ENCODE assay signal across 8 cellular contexts in the genomic region with DNA sequence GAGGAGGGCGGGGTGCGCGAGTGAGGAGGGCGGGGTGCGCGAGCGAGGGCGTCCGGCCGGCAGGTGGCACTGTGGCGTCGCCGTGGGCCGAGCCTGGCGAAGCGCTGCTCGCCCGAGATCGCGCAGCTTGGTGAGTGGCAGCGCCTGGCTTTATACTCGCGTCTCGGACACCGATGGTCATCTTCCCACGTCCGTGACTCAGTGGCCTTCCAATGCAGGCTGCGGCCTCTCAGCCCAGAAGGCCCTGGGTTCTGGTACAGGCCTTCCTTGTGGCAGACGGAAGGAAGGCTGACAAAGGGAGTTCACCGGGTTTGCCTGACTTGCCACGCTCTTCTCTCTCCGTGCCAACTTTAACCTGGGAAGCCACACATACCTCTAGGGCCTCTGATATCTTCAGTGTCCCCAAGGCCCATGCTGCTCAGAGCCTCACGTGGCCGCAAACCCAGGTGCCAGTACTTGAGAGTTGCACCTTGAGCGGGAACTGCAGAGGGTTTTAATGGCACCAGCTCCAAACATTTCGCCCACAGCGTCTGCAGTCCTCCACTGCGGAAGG.
DNase-seq lines count a peak whose midpoint lies in the region; ATAC-seq, FAIRE-seq and TF ChIP-seq lines count a peak whose summit lies in the region.

No MANE protein-coding gene starts in this region.

- CTCF ChIA-PET in WTC11 (lab: Charles Lee) = interaction anchor here (0.7 to 4.2 kb wide), 15 partner anchors 43 to 945 kb away, joined by 3 to 42 read pairs (median 4); a partner anchor contains a TSS

- H3K4me1 Mint-ChIP-seq in IgD-negative memory B cell = peaks cover 4 to 12% (median 4%) of the 10 kb centered on the region in 3 donors
- H3K4me1 Mint-ChIP-seq in WTC11 = peaks cover 31% of the 10 kb centered on the region

- no peaks in the 10 kb centered on the region for H3K36me3 ChIP-seq in bronchial epithelial cell (ENCODE audit: control insufficient read depth, insufficient read depth, low read length)

- peak; percentile 65 for DNase-seq in EH (ENCODE audit: low read depth)
- peak; percentile 55 for DNase-seq in WTC11 (ENCODE audit: low spot score)
- DNase-seq in bronchial epithelial cell (ENCODE audit: low read depth) = peak; percentile 18
- DNase-seq in iris pigment epithelial cell (ENCODE audit: low read depth) = peak; percentile 70
- peak; percentile 76 to 80 for DNase-seq in stimulated activated CD4-positive, alpha-beta T cell treated with anti-CD3 and anti-CD28 coated beads, Interleukin-12 subunit alpha, Interleukin-12 subunit beta, amount 100 ng/mL, for 24 hours (ENCODE audit: low read depth in 2 of 2)
- no peak for DNase-seq in NK-92 (lab: John Stamatoyannopoulos, UW; ENCODE audit: unreplicated experiment)

- TF ChIP-seq CTCF in WTC11 (IDR thresholded peaks at IDR 0.05) (peak; percentile 49), bronchial epithelial cell (IDR thresholded peaks at IDR 0.05; ENCODE audit: insufficient read depth, low read length, severe bottlenecking) (peak; percentile 65)

- peak overlapping the region; percentile 39 for H3K4me3 ChIP-seq in bronchial epithelial cell (ENCODE audit: low read depth, low read length)

- ATAC-seq in GM21529 (IDR thresholded peaks at IDR 0.05; ENCODE audit: unreplicated experiment) (peak; percentile 99), WTC11 (peak; percentile 13)

- H3K9me3 Mint-ChIP-seq in IgD-negative memory B cell (no peaks in the 10 kb centered on the region), WTC11 (no peaks in the 10 kb centered on the region)

- H3K36me3 Mint-ChIP-seq in IgD-negative memory B cell (no peaks in the 10 kb centered on the region), WTC11 (no peaks in the 10 kb centered on the region)

- H3K27me3 Mint-ChIP-seq in IgD-negative memory B cell = peaks cover 5% of the 10 kb centered on the region
- peaks cover 39% of the 10 kb centered on the region for H3K27me3 Mint-ChIP-seq in WTC11 (ENCODE audit: low read depth)

- no peak for FAIRE-seq in bronchial epithelial cell (lab: Jason Lieb, UNC)

- POLR2A ChIA-PET in WTC11 (lab: Charles Lee) = interaction anchor here (1.0 kb wide), 1 partner anchor 55 kb away, joined by 3 read pairs; no protein-coding TSS in a partner anchor

- H3K27me3 ChIP-seq in bronchial epithelial cell (ENCODE audit: control insufficient read depth, insufficient read depth, low read length) = no peaks in the 10 kb centered on the region

- H3K4me3 Mint-ChIP-seq in IgD-negative memory B cell (peak overlapping the region; percentile 74 to 95 (median 88)), WTC11 (peak overlapping the region; percentile 81)

- H3K27ac Mint-ChIP-seq in IgD-negative memory B cell (peak overlapping the region; percentile 72 to 94 (median 74)), WTC11 (no peak overlapping the region)

TF ChIP-seq in WTC11, 78 proteins besides CTCF, POLR2A, EP300 and RAD21:
- TF ChIP-seq, protein P1, sequence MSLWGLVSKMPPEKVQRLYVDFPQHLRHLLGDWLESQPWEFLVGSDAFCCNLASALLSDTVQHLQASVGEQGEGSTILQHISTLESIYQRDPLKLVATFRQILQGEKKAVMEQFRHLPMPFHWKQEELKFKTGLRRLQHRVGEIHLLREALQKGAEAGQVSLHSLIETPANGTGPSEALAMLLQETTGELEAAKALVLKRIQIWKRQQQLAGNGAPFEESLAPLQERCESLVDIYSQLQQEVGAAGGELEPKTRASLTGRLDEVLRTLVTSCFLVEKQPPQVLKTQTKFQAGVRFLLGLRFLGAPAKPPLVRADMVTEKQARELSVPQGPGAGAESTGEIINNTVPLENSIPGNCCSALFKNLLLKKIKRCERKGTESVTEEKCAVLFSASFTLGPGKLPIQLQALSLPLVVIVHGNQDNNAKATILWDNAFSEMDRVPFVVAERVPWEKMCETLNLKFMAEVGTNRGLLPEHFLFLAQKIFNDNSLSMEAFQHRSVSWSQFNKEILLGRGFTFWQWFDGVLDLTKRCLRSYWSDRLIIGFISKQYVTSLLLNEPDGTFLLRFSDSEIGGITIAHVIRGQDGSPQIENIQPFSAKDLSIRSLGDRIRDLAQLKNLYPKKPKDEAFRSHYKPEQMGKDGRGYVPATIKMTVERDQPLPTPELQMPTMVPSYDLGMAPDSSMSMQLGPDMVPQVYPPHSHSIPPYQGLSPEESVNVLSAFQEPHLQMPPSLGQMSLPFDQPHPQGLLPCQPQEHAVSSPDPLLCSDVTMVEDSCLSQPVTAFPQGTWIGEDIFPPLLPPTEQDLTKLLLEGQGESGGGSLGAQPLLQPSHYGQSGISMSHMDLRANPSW (CRISPR knock-in tag; conservative IDR thresholded peaks at IDR 0.05; ENCODE audit: low read depth) = no peak
- TF ChIP-seq, protein P2, sequence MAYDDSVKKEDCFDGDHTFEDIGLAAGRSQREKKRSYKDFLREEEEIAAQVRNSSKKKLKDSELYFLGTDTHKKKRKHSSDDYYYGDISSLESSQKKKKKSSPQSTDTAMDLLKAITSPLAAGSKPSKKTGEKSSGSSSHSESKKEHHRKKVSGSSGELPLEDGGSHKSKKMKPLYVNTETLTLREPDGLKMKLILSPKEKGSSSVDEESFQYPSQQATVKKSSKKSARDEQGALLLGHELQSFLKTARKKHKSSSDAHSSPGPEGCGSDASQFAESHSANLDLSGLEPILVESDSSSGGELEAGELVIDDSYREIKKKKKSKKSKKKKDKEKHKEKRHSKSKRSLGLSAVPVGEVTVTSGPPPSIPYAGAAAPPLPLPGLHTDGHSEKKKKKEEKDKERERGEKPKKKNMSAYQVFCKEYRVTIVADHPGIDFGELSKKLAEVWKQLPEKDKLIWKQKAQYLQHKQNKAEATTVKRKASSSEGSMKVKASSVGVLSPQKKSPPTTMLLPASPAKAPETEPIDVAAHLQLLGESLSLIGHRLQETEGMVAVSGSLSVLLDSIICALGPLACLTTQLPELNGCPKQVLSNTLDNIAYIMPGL (CRISPR knock-in tag; IDR thresholded peaks at IDR 0.05) = 0 out of 2 replicates have a peak, but pooled peaks have one; percentile 42
- TF ChIP-seq ETV6 (CRISPR knock-in tag; IDR thresholded peaks at IDR 0.05) = 0 out of 2 replicates have a peak, but pooled peaks have one; percentile 49
- TF ChIP-seq SP1 (CRISPR knock-in tag; conservative IDR thresholded peaks at IDR 0.05) = peak; percentile 53
- peak; percentile 50; the same call in 1 of the 2 replicates for TF ChIP-seq FOXP1 (CRISPR knock-in tag; IDR thresholded peaks at IDR 0.05; ENCODE audit: borderline replicate concordance)
- peak; percentile 58; the same call in 1 of the 2 replicates for TF ChIP-seq ZNF671 (CRISPR knock-in tag; IDR thresholded peaks at IDR 0.05)
